1 cellular context compared by ENCODE assay signal in genomic region chr16:31131416-31131815, GRCh38.
TF ChIP-seq lines count a peak whose summit lies in the region.

No MANE protein-coding gene starts in this region.

TF ChIP-seq in HCT116, 20 proteins besides CTCF, POLR2A, EP300 and RAD21:
- TF ChIP-seq EZH2 (IDR thresholded peaks at IDR 0.05) (no peak), ELF1 (IDR thresholded peaks at IDR 0.05; ENCODE audit: borderline replicate concordance, low read depth) (no peak), TCF7L2 (IDR thresholded peaks at IDR 0.05; ENCODE audit: borderline replicate concordance, extremely low read depth, insufficient read depth, insufficient read length) (no peak), FOSL1 (IDR thresholded peaks at IDR 0.05; ENCODE audit: low read depth) (no peak), CEBPB (IDR thresholded peaks at IDR 0.05; ENCODE audit: low read depth) (no peak), POLR2AphosphoS5 (IDR thresholded peaks at IDR 0.05; ENCODE audit: low read depth, low read length) (no peak)
